In the genomic region with DNA sequence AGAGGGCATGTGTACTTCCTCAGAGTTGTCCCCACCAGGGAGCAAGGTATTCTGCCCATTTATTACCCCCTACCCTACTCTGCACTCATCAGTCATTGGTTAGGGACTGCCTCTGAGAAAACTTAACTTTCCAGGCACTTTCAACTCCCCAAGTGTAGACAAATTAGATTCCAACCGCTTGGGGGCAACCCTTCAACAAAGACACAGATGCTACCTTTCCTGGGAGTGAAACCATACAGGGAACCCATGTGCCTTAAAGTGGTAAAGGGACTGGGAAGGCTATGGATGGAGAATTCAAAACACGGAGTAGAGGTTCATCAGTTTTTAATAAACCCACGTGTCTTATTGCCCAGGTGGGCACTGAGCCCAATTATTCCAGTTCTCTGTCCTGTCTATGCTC, we compare ENCODE assay signal across 1 cellular context.
TF ChIP-seq lines count a peak whose summit lies in the region.

No MANE protein-coding gene starts in this region.

TF ChIP-seq in GM23338, 12 proteins besides CTCF, POLR2A, EP300 and RAD21 (continued from another document):
- TF ChIP-seq, protein P1, sequence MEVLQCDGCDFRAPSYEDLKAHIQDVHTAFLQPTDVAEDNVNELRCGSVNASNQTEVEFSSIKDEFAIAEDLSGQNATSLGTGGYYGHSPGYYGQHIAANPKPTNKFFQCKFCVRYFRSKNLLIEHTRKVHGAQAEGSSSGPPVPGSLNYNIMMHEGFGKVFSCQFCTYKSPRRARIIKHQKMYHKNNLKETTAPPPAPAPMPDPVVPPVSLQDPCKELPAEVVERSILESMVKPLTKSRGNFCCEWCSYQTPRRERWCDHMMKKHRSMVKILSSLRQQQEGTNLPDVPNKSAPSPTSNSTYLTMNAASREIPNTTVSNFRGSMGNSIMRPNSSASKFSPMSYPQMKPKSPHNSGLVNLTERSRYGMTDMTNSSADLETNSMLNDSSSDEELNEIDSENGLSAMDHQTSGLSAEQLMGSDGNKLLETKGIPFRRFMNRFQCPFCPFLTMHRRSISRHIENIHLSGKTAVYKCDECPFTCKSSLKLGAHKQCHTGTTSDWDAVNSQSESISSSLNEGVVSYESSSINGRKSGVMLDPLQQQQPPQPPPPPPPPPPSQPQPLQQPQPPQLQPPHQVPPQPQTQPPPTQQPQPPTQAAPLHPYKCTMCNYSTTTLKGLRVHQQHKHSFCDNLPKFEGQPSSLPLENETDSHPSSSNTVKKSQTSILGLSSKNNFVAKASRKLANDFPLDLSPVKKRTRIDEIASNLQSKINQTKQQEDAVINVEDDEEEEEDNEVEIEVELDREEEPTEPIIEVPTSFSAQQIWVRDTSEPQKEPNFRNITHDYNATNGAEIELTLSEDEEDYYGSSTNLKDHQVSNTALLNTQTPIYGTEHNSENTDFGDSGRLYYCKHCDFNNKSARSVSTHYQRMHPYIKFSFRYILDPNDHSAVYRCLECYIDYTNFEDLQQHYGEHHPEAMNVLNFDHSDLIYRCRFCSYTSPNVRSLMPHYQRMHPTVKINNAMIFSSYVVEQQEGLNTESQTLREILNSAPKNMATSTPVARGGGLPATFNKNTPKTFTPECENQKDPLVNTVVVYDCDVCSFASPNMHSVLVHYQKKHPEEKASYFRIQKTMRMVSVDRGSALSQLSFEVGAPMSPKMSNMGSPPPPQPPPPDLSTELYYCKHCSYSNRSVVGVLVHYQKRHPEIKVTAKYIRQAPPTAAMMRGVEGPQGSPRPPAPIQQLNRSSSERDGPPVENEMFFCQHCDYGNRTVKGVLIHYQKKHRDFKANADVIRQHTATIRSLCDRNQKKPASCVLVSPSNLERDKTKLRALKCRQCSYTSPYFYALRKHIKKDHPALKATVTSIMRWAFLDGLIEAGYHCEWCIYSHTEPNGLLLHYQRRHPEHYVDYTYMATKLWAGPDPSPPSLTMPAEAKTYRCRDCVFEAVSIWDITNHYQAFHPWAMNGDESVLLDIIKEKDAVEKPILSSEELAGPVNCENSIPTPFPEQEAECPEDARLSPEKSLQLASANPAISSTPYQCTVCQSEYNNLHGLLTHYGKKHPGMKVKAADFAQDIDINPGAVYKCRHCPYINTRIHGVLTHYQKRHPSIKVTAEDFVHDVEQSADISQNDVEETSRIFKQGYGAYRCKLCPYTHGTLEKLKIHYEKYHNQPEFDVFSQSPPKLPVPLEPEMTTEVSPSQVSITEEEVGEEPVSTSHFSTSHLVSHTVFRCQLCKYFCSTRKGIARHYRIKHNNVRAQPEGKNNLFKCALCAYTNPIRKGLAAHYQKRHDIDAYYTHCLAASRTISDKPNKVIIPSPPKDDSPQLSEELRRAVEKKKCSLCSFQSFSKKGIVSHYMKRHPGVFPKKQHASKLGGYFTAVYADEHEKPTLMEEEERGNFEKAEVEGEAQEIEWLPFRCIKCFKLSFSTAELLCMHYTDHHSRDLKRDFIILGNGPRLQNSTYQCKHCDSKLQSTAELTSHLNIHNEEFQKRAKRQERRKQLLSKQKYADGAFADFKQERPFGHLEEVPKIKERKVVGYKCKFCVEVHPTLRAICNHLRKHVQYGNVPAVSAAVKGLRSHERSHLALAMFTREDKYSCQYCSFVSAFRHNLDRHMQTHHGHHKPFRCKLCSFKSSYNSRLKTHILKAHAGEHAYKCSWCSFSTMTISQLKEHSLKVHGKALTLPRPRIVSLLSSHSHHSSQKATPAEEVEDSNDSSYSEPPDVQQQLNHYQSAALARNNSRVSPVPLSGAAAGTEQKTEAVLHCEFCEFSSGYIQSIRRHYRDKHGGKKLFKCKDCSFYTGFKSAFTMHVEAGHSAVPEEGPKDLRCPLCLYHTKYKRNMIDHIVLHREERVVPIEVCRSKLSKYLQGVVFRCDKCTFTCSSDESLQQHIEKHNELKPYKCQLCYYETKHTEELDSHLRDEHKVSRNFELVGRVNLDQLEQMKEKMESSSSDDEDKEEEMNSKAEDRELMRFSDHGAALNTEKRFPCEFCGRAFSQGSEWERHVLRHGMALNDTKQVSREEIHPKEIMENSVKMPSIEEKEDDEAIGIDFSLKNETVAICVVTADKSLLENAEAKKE (CRISPR knock-in tag; IDR thresholded peaks at IDR 0.05): no peak
- TF ChIP-seq CREB1 (CRISPR knock-in tag; IDR thresholded peaks at IDR 0.05; ENCODE audit: low read depth): no peak
- no peak for TF ChIP-seq ZNF114 (CRISPR knock-in tag; IDR thresholded peaks at IDR 0.05)
- TF ChIP-seq JUNB (IDR thresholded peaks at IDR 0.05; ENCODE audit: unreplicated experiment): no peak
- no peak for TF ChIP-seq POLR2AphosphoS5 (IDR thresholded peaks at IDR 0.05; ENCODE audit: low read depth)
- TF ChIP-seq EZH2phosphoT487 (IDR thresholded peaks at IDR 0.05; ENCODE audit: unreplicated experiment): no peak
- TF ChIP-seq NANOG (IDR thresholded peaks at IDR 0.05; ENCODE audit: borderline replicate concordance): no peak
